1 cellular context compared by ENCODE assay signal in the genomic region with DNA sequence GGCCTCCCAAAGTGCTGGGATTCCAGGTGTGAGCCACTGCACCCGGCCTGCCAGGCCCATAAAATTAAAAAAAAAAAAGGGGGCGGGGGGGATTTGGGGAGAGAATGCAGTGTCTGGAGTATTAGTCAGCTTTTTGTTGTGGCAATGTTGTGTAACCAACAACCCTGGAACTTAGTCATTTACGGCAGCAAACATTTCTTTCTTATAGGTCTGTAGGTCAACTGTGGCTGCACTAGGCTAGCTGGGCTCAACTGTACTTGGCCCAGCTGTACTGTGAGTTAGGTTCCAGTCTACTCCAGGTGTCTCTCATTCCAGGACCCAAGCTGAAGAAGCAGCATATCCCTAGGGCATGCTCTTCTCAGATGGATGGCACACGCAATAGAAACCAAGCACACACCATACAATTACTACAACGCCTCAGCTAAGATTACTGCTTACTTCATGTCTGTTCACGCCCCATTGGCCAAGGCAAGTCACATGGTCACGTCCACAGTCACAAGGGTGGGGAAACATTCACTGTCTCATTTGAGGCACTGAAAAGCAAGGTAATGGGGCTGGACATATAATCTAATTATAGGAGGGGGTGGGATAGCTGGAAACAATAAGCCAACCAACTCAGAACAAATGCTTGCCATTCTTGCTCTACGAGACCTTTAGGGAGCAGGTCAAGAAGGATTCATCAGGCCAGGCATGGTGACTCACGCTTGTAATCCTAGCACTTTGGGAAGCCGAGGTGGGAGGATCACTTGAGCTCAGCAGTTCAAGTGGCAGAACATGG.
TF ChIP-seq lines count a peak whose summit lies in the region.

No MANE protein-coding gene starts in this region.

TF ChIP-seq in K562, 482 proteins besides CTCF, POLR2A, EP300 and RAD21 (continued from another document and continues in another):
- TF ChIP-seq, protein P1, sequence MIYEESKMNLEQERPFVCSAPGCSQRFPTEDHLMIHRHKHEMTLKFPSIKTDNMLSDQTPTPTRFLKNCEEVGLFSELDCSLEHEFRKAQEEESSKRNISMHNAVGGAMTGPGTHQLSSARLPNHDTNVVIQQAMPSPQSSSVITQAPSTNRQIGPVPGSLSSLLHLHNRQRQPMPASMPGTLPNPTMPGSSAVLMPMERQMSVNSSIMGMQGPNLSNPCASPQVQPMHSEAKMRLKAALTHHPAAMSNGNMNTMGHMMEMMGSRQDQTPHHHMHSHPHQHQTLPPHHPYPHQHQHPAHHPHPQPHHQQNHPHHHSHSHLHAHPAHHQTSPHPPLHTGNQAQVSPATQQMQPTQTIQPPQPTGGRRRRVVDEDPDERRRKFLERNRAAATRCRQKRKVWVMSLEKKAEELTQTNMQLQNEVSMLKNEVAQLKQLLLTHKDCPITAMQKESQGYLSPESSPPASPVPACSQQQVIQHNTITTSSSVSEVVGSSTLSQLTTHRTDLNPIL (CRISPR knock-in tag; IDR thresholded peaks at IDR 0.05): no peak
- TF ChIP-seq ZNF586 (CRISPR knock-in tag; conservative IDR thresholded peaks at IDR 0.05): no peak
- TF ChIP-seq, protein P2, sequence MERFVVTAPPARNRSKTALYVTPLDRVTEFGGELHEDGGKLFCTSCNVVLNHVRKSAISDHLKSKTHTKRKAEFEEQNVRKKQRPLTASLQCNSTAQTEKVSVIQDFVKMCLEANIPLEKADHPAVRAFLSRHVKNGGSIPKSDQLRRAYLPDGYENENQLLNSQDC (CRISPR knock-in tag; IDR thresholded peaks at IDR 0.05): no peak
- TF ChIP-seq, protein P3, sequence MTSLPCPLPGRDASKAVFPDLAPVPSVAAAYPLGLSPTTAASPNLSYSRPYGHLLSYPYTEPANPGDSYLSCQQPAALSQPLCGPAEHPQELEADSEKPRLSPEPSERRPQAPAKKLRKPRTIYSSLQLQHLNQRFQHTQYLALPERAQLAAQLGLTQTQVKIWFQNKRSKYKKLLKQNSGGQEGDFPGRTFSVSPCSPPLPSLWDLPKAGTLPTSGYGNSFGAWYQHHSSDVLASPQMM (CRISPR knock-in tag; IDR thresholded peaks at IDR 0.05): no peak
- no peak for TF ChIP-seq MBD2 (IDR thresholded peaks at IDR 0.05; ENCODE audit: borderline replicate concordance, low read depth)
- TF ChIP-seq TRIM24 (IDR thresholded peaks at IDR 0.05): no peak
- no peak for TF ChIP-seq ZNF133 (CRISPR knock-in tag; IDR thresholded peaks at IDR 0.05)
- TF ChIP-seq CTBP1 (IDR thresholded peaks at IDR 0.05; ENCODE audit: borderline replicate concordance): 0 out of 2 replicates have a peak, but pooled peaks have one; percentile 21
- no peak for TF ChIP-seq ZNF717 (CRISPR knock-in tag; IDR thresholded peaks at IDR 0.05)
- no peak for TF ChIP-seq HIVEP1 (CRISPR knock-in tag; IDR thresholded peaks at IDR 0.05)
- no peak for TF ChIP-seq IRF2 (CRISPR knock-in tag; IDR thresholded peaks at IDR 0.05)
- no peak for TF ChIP-seq CREBBP (IDR thresholded peaks at IDR 0.05; ENCODE audit: low read depth, low read length)
- TF ChIP-seq ETS2 (tag; IDR thresholded peaks at IDR 0.05; ENCODE audit: borderline replicate concordance, poor library complexity, severe bottlenecking): no peak
- TF ChIP-seq, protein P4, sequence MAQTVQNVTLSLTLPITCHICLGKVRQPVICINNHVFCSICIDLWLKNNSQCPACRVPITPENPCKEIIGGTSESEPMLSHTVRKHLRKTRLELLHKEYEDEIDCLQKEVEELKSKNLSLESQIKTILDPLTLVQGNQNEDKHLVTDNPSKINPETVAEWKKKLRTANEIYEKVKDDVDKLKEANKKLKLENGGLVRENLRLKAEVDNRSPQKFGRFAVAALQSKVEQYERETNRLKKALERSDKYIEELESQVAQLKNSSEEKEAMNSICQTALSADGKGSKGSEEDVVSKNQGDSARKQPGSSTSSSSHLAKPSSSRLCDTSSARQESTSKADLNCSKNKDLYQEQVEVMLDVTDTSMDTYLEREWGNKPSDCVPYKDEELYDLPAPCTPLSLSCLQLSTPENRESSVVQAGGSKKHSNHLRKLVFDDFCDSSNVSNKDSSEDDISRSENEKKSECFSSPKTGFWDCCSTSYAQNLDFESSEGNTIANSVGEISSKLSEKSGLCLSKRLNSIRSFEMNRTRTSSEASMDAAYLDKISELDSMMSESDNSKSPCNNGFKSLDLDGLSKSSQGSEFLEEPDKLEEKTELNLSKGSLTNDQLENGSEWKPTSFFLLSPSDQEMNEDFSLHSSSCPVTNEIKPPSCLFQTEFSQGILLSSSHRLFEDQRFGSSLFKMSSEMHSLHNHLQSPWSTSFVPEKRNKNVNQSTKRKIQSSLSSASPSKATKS (CRISPR knock-in tag; IDR thresholded peaks at IDR 0.05): no peak
- no peak for TF ChIP-seq ZC3H4 (CRISPR knock-in tag; IDR thresholded peaks at IDR 0.05; ENCODE audit: borderline replicate concordance)
- no peak for TF ChIP-seq RBM17 (IDR thresholded peaks at IDR 0.05; ENCODE audit: borderline replicate concordance, low read depth, low read length)
- TF ChIP-seq ZNF780A (CRISPR knock-in tag; IDR thresholded peaks at IDR 0.05): no peak
- TF ChIP-seq ARID1B (IDR thresholded peaks at IDR 0.05): peak; percentile 75
- no peak for TF ChIP-seq CBX1 (IDR thresholded peaks at IDR 0.05; ENCODE audit: low read depth)
- TF ChIP-seq, protein P5, sequence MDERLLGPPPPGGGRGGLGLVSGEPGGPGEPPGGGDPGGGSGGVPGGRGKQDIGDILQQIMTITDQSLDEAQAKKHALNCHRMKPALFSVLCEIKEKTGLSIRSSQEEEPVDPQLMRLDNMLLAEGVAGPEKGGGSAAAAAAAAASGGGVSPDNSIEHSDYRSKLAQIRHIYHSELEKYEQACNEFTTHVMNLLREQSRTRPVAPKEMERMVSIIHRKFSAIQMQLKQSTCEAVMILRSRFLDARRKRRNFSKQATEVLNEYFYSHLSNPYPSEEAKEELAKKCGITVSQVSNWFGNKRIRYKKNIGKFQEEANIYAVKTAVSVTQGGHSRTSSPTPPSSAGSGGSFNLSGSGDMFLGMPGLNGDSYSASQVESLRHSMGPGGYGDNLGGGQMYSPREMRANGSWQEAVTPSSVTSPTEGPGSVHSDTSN (CRISPR knock-in tag; IDR thresholded peaks at IDR 0.05; ENCODE audit: low read depth): no peak
- TF ChIP-seq, protein P5 (tag; conservative IDR thresholded peaks at IDR 0.05; ENCODE audit: low read depth): no peak
- TF ChIP-seq KDM1A (IDR thresholded peaks at IDR 0.05): no peak
- TF ChIP-seq, protein P6, sequence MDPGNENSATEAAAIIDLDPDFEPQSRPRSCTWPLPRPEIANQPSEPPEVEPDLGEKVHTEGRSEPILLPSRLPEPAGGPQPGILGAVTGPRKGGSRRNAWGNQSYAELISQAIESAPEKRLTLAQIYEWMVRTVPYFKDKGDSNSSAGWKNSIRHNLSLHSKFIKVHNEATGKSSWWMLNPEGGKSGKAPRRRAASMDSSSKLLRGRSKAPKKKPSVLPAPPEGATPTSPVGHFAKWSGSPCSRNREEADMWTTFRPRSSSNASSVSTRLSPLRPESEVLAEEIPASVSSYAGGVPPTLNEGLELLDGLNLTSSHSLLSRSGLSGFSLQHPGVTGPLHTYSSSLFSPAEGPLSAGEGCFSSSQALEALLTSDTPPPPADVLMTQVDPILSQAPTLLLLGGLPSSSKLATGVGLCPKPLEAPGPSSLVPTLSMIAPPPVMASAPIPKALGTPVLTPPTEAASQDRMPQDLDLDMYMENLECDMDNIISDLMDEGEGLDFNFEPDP (CRISPR knock-in tag; IDR thresholded peaks at IDR 0.05): no peak
- TF ChIP-seq YY1 (IDR thresholded peaks at IDR 0.05; ENCODE audit: borderline replicate concordance in 1 of 3, control insufficient read depth in 1 of 3, extremely low read depth in 1 of 3, insufficient read depth in 3 of 3, insufficient read length in 1 of 3, insufficient replicate concordance in 2 of 3, low read depth in 1 of 3, low read length in 2 of 3): no peak
- TF ChIP-seq, protein P7, sequence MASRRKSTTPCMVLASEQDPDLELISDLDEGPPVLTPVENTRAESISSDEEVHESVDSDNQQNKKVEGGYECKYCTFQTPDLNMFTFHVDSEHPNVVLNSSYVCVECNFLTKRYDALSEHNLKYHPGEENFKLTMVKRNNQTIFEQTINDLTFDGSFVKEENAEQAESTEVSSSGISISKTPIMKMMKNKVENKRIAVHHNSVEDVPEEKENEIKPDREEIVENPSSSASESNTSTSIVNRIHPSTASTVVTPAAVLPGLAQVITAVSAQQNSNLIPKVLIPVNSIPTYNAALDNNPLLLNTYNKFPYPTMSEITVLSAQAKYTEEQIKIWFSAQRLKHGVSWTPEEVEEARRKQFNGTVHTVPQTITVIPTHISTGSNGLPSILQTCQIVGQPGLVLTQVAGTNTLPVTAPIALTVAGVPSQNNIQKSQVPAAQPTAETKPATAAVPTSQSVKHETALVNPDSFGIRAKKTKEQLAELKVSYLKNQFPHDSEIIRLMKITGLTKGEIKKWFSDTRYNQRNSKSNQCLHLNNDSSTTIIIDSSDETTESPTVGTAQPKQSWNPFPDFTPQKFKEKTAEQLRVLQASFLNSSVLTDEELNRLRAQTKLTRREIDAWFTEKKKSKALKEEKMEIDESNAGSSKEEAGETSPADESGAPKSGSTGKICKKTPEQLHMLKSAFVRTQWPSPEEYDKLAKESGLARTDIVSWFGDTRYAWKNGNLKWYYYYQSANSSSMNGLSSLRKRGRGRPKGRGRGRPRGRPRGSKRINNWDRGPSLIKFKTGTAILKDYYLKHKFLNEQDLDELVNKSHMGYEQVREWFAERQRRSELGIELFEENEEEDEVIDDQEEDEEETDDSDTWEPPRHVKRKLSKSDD (conservative IDR thresholded peaks at IDR 0.05; ENCODE audit: low read length): no peak
- TF ChIP-seq DIDO1 (tag; IDR thresholded peaks at IDR 0.05; ENCODE audit: low read depth): no peak
- TF ChIP-seq ETV6 (IDR thresholded peaks at IDR 0.05; ENCODE audit: borderline replicate concordance in 1 of 2, low read depth in 2 of 2, low read length in 1 of 2): no peak
- TF ChIP-seq ETV6 (CRISPR knock-in tag; IDR thresholded peaks at IDR 0.05; ENCODE audit: borderline replicate concordance): no peak
- peak; percentile 18 for TF ChIP-seq FOS (IDR thresholded peaks at IDR 0.05; ENCODE audit: extremely low read depth, insufficient read length)
- TF ChIP-seq MTF1 (CRISPR knock-in tag; IDR thresholded peaks at IDR 0.05; ENCODE audit: borderline replicate concordance): no peak
- TF ChIP-seq SMAD1 (IDR thresholded peaks at IDR 0.05; ENCODE audit: low read depth, low read length, partially characterized antibody): no peak
- peak; percentile 4; the same call in 1 of the 2 replicates for TF ChIP-seq PTRF (tag; IDR thresholded peaks at IDR 0.05)
- TF ChIP-seq RBM34 (IDR thresholded peaks at IDR 0.05; ENCODE audit: borderline replicate concordance, insufficient read depth, low read length): no peak
- TF ChIP-seq NCOA1 (IDR thresholded peaks at IDR 0.05; ENCODE audit: low read depth): no peak
- TF ChIP-seq, protein P8, sequence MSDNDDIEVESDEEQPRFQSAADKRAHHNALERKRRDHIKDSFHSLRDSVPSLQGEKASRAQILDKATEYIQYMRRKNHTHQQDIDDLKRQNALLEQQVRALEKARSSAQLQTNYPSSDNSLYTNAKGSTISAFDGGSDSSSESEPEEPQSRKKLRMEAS (CRISPR knock-in tag; IDR thresholded peaks at IDR 0.05): peak; percentile 57; the same call in 1 of the 2 replicates
- TF ChIP-seq WHSC1 (IDR thresholded peaks at IDR 0.05; ENCODE audit: low read length): no peak
- TF ChIP-seq NR2C2 (CRISPR knock-in tag; IDR thresholded peaks at IDR 0.05): no peak
- TF ChIP-seq NR2C2 (tag; IDR thresholded peaks at IDR 0.05): peak; percentile 56
- TF ChIP-seq, protein P9, sequence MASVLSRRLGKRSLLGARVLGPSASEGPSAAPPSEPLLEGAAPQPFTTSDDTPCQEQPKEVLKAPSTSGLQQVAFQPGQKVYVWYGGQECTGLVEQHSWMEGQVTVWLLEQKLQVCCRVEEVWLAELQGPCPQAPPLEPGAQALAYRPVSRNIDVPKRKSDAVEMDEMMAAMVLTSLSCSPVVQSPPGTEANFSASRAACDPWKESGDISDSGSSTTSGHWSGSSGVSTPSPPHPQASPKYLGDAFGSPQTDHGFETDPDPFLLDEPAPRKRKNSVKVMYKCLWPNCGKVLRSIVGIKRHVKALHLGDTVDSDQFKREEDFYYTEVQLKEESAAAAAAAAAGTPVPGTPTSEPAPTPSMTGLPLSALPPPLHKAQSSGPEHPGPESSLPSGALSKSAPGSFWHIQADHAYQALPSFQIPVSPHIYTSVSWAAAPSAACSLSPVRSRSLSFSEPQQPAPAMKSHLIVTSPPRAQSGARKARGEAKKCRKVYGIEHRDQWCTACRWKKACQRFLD (CRISPR knock-in tag; IDR thresholded peaks at IDR 0.05): peak; percentile 72; the same call in 1 of the 2 replicates
- TF ChIP-seq, protein P10, sequence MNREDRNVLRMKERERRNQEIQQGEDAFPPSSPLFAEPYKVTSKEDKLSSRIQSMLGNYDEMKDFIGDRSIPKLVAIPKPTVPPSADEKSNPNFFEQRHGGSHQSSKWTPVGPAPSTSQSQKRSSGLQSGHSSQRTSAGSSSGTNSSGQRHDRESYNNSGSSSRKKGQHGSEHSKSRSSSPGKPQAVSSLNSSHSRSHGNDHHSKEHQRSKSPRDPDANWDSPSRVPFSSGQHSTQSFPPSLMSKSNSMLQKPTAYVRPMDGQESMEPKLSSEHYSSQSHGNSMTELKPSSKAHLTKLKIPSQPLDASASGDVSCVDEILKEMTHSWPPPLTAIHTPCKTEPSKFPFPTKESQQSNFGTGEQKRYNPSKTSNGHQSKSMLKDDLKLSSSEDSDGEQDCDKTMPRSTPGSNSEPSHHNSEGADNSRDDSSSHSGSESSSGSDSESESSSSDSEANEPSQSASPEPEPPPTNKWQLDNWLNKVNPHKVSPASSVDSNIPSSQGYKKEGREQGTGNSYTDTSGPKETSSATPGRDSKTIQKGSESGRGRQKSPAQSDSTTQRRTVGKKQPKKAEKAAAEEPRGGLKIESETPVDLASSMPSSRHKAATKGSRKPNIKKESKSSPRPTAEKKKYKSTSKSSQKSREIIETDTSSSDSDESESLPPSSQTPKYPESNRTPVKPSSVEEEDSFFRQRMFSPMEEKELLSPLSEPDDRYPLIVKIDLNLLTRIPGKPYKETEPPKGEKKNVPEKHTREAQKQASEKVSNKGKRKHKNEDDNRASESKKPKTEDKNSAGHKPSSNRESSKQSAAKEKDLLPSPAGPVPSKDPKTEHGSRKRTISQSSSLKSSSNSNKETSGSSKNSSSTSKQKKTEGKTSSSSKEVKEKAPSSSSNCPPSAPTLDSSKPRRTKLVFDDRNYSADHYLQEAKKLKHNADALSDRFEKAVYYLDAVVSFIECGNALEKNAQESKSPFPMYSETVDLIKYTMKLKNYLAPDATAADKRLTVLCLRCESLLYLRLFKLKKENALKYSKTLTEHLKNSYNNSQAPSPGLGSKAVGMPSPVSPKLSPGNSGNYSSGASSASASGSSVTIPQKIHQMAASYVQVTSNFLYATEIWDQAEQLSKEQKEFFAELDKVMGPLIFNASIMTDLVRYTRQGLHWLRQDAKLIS (CRISPR knock-in tag; IDR thresholded peaks at IDR 0.05): 0 out of 2 replicates have a peak, but pooled peaks have one; percentile 51
